25 cellular contexts compared by ENCODE assay signal in the genomic region with DNA sequence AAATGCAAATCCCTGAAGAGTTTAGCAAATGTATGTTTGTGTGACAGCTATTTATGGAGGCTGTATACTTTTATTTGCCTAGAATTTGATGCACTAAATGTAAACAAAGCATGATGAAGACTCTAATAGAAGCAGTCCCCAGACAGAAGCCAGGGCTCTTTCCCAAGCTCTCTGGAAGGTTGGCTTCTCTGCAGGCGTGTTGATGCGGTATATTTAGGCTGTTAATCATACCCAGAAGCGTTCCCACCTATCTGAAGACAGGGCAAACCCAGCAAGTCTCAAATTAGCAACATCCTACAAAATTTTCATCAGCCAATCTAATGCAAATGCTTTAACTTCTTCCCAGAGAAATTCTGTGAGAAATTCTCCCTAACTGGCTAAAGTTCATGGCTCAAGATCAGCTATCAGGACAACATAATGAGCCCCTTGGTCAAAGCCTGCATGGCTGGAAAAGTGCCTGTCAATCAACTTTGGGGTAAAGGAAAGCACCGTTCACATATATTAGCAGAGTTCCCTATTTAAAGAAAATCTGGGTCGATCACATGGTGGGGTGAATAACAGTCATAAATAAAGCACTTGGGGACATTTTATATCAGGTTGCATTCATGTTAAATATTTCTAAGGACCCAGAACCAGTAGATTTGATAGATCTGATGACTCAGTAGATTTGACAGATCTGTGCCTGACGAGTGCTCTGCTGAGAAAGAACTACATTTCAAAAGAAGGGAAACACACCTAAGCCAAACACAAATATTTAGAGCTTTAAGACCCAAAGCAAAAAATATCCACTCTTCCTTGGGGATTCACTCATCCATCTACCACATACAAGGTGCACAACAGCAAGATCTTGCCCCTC. TPM values are rescaled to one million over a fixed set of nuclear protein-coding genes. Genes with fewer than 3 reads are reported as not detected.
A peak's percentile ranks its signal among the peaks of the same experiment; 100 is the strongest.
DNase-seq lines count a peak whose midpoint lies in the region; ATAC-seq, FAIRE-seq and TF ChIP-seq lines count a peak whose summit lies in the region.
"Had no signal": no experiment of that assay in that cellular context is flagged by ENCODE, and none has a peak within 500 bp of the region (broad histone marks: within the 10 kb centered on the region; RNA-seq: fewer than 3 reads in every experiment).

No MANE protein-coding gene starts in this region.

- H3K79me1 ChIP-seq in neuronal stem cell (ENCODE audit: low read depth, low read length): no peaks in the 10 kb centered on the region

- H4K91ac ChIP-seq in neuronal stem cell (ENCODE audit: low read depth, low read length, poor library complexity): no peak overlapping the region

- H3K4me2 ChIP-seq in A549 (no peak overlapping the region), neuronal stem cell (ENCODE audit: insufficient read depth, low read length, poor library complexity, severe bottlenecking) (no peak overlapping the region)

- CTCF ChIA-PET in A549 (lab: Yijun Ruan, JAX) (interaction anchor here (0.6 to 3.0 kb wide), 3 partner anchors 33 to 90 kb away, joined by 4 to 10 read pairs (median 5); no protein-coding TSS in a partner anchor), HEK293 (lab: Yijun Ruan, JAX) (no interaction called here)

- H3K18ac ChIP-seq in neuronal stem cell (ENCODE audit: low read length): no peak overlapping the region

- TF ChIP-seq POLR2A in A549 (IDR thresholded peaks at IDR 0.05; ENCODE audit: low read length): no peak

- no peak for TF ChIP-seq RAD21 in A549 (conservative IDR thresholded peaks at IDR 0.05 in 1 of 2, IDR thresholded peaks at IDR 0.05 in 1 of 2)

- no peak overlapping the region for H2BK15ac ChIP-seq in neuronal stem cell (ENCODE audit: low read length)

- H3K4ac ChIP-seq in neuronal stem cell (ENCODE audit: low read length): no peak overlapping the region

- H2BK120ac ChIP-seq in neuronal stem cell (ENCODE audit: low read depth, low read length): no peak overlapping the region

- H3K4me1 ChIP-seq in A549: no peaks in the 10 kb centered on the region
- no peaks in the 10 kb centered on the region for H3K4me1 ChIP-seq in HEK293 (ENCODE audit: control insufficient read depth, insufficient read depth, low read length)
- peaks cover 0 to 4% of the 10 kb centered on the region in 2 donors for H3K4me1 ChIP-seq in neuronal stem cell (ENCODE audit: control insufficient read depth in 2 of 2, insufficient read depth in 1 of 2, low read depth in 1 of 2, low read length in 2 of 2)
- H3K4me1 ChIP-seq: Caco-2 had no signal

- no peak overlapping the region for H2AFZ ChIP-seq in neuronal stem cell (ENCODE audit: low read length)

- TF ChIP-seq CTCF in A549 (IDR thresholded peaks at IDR 0.05): no peak
- TF ChIP-seq CTCF in HEK293 (tag by site-specific recombination; IDR thresholded peaks at IDR 0.05): no peak

- H3K23ac ChIP-seq in neuronal stem cell (ENCODE audit: low read depth, low read length, poor library complexity): no peak overlapping the region

- no peak overlapping the region for H3K9ac ChIP-seq in neuronal stem cell (ENCODE audit: low read depth, low read length, poor library complexity)

- H3K4me3 ChIP-seq in A549 (no peak overlapping the region), HEK293 (ENCODE audit: low read depth, low read length) (no peak overlapping the region), neuronal stem cell (ENCODE audit: low read length in 2 of 2) (no peak overlapping the region)

- H3K36me3 ChIP-seq in HEK293 (ENCODE audit: control insufficient read depth in 2 of 2, insufficient read depth in 1 of 2, low read length in 2 of 2) (no peaks in the 10 kb centered on the region), neuronal stem cell (replicated peaks in 1 of 2; ENCODE audit: control insufficient read depth in 2 of 2, insufficient read depth in 2 of 2, low read length in 2 of 2) (no peaks in the 10 kb centered on the region)

- ATAC-seq in A549: no peak
- no peak for ATAC-seq in GM18858 (IDR thresholded peaks at IDR 0.05; ENCODE audit: unreplicated experiment)
- ATAC-seq in HG03175 (IDR thresholded peaks at IDR 0.05; ENCODE audit: unreplicated experiment): no peak
- ATAC-seq: HCT116 had no signal

- no peak overlapping the region for H2BK5ac ChIP-seq in neuronal stem cell (ENCODE audit: low read length)

- H2BK12ac ChIP-seq in neuronal stem cell (ENCODE audit: low read length): no peak overlapping the region

- TF ChIP-seq EP300 in A549 (IDR thresholded peaks at IDR 0.05): no peak

- no peak overlapping the region for H2AK5ac ChIP-seq in neuronal stem cell (ENCODE audit: low read depth, low read length)

- WGBS in A549 (ENCODE audit: missing lambda C conversion rate): 25% methylated on average over 6 of the region's 6 CpGs
- no CpG with 5 or more reads among the region's 6 CpGs for WGBS in neuronal stem cell (ENCODE audit: extremely low coverage in 2 of 2, insufficient read length in 2 of 2, insufficient replicate concordance in 1 of 2), 2 donors

- no peak overlapping the region for H4K8ac ChIP-seq in neuronal stem cell (ENCODE audit: low read depth, low read length)

- DNase-seq in A549 (ENCODE audit: low read depth in 1 of 2, low spot score in 1 of 2) (no peak), caudate nucleus (lab: John Stamatoyannopoulos, UW) (peak in 34 of 61 donors; percentile 0 to 84 (median 9)), occipital lobe (lab: John Stamatoyannopoulos, UW) (peak; percentile 9), neuronal stem cell (ENCODE audit: low spot score) (no peak), KBM-7 (no peak)
- DNase-seq: AML-193; Caco-2; CD4-positive, alpha-beta T cell; GOT3; H7; IMR-90; KG1 had no signal

- H3K9me3 ChIP-seq in A549 (no peaks in the 10 kb centered on the region), HEK293 (ENCODE audit: control insufficient read depth, insufficient read depth, low read depth, low read length) (no peaks in the 10 kb centered on the region), neuronal stem cell (replicated peaks in 1 of 2; ENCODE audit: control insufficient read depth in 2 of 2, insufficient read depth in 1 of 2, low read depth in 1 of 2, low read length in 2 of 2) (peaks cover 0 to 2% of the 10 kb centered on the region in 2 donors)
- H3K9me3 ChIP-seq: Caco-2 had no signal

- H3K27ac ChIP-seq in A549 (no peak overlapping the region), HEK293 (ENCODE audit: extremely low read depth, low read depth, low read length) (no peak overlapping the region), caudate nucleus (ENCODE audit: low read depth, low read length) (no peak overlapping the region), neuronal stem cell (replicated peaks; ENCODE audit: low read length) (no peak overlapping the region)
- H3K27ac ChIP-seq: C4-2B, HL-60 had no signal

- POLR2A ChIA-PET in A549 (lab: Yijun Ruan, JAX) (no interaction called here), HEK293 (lab: Yijun Ruan, JAX) (no interaction called here)

- peaks cover 0 to 2% (median 0%) of the 10 kb centered on the region in 3 experiments for H3K27me3 ChIP-seq in neuronal stem cell (ENCODE audit: control insufficient read depth in 3 of 3, insufficient read depth in 3 of 3, low read depth in 1 of 3, low read length in 3 of 3)

- no peak for FAIRE-seq in A549 (lab: Jason Lieb, UNC)
- FAIRE-seq: A204.1, D721Med, G401.6, GM12892, GM18507 had no signal

- no peak overlapping the region for H3K14ac ChIP-seq in neuronal stem cell (ENCODE audit: low read length)

- in situ Hi-C loops in KBM-7 (cut with MboI; ENCODE audit: low pct_unique_long_range_greater_than_20kb, low sequenced_read_pairs): no loop called here

TF ChIP-seq in A549, 52 proteins besides CTCF, POLR2A, EP300 and RAD21 (continues in another document):
- TF ChIP-seq, protein P1, sequence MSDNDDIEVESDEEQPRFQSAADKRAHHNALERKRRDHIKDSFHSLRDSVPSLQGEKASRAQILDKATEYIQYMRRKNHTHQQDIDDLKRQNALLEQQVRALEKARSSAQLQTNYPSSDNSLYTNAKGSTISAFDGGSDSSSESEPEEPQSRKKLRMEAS (IDR thresholded peaks at IDR 0.05): no peak
- peak; percentile 37 for TF ChIP-seq MAFK (IDR thresholded peaks at IDR 0.05; ENCODE audit: partially characterized antibody)
- TF ChIP-seq, protein P2, sequence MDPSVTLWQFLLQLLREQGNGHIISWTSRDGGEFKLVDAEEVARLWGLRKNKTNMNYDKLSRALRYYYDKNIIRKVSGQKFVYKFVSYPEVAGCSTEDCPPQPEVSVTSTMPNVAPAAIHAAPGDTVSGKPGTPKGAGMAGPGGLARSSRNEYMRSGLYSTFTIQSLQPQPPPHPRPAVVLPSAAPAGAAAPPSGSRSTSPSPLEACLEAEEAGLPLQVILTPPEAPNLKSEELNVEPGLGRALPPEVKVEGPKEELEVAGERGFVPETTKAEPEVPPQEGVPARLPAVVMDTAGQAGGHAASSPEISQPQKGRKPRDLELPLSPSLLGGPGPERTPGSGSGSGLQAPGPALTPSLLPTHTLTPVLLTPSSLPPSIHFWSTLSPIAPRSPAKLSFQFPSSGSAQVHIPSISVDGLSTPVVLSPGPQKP (IDR thresholded peaks at IDR 0.05; ENCODE audit: low read depth, low read length): no peak
- no peak for TF ChIP-seq PHF8 (IDR thresholded peaks at IDR 0.05; ENCODE audit: borderline replicate concordance, low read depth)

TF ChIP-seq in HEK293, 187 proteins besides CTCF, POLR2A, EP300 and RAD21:
- TF ChIP-seq ZNF561 (tag by site-specific recombination; IDR thresholded peaks at IDR 0.05; ENCODE audit: borderline replicate concordance) (no peak), ZNF239 (tag by site-specific recombination; IDR thresholded peaks at IDR 0.05) (no peak), ZBTB8A (tag by site-specific recombination; IDR thresholded peaks at IDR 0.05) (no peak), ZNF335 (tag by site-specific recombination; conservative IDR thresholded peaks at IDR 0.05) (peak; percentile 27; the same call in 1 of the 2 replicates)
TF ChIP-seq in HEK293: peak in this region for 1.

RNA-seq across cellular contexts. Expression of a gene that starts 46.6 kb away (rescaled TPM):
- 1.2 and 1.7 TPM in 2 replicates for polyA plus RNA-seq in A549 (2011; rRNA removed)
- 0.22 and 0.34 TPM in 2 replicates for polyA plus RNA-seq in A549 (2012; cell fraction: cytosol; rRNA removed)
- polyA plus RNA-seq in A549 (2012; cell fraction: nucleus; rRNA removed): 0.29 and 0.53 TPM in 2 replicates
- polyA plus RNA-seq in A549 (2017; fragmentation: RNase III; extraction: RNeasy Plus Mini Kit Qiagen cat#74134 plus additional on column Dnase treatment): 0.33 to 0.55 TPM (median 0.37 TPM) in 3 replicates
- polyA minus RNA-seq in A549 (2011; rRNA and poly(A)+ RNA removed): 2.9 and 3.1 TPM in 2 replicates
- total RNA-seq in occipital lobe: 0.78 TPM
- 0.29 TPM for polyA plus RNA-seq in neuronal stem cell (2013, experiment 1 of 2)
- 0.32 TPM for polyA plus RNA-seq in neuronal stem cell (2013, experiment 2 of 2)
- total RNA-seq: HT1080, IMR-90 had no signal
- polyA plus RNA-seq: BJ, IMR-90 had no signal

Comparison
In these comparisons a context has a peak if more than half of its experiments do, and no peak if none do; other contexts are left out.
1. DNase-seq: peak in caudate nucleus (34 of 61) and occipital lobe (single experiment); none in A549 (0 of 2), neuronal stem cell (single experiment) and KBM-7 (single experiment).